ENCODE assay signal across 8 cellular contexts in genomic region chr3:66037330-66037985, GRCh38. TPM values are rescaled to one million over a fixed set of nuclear protein-coding genes. Genes with fewer than 3 reads are reported as not detected.
A peak's percentile ranks its signal among the peaks of the same experiment; 100 is the strongest.
DNase-seq lines count a peak whose midpoint lies in the region; ATAC-seq and TF ChIP-seq lines count a peak whose summit lies in the region.

No MANE protein-coding gene starts in this region.

- no peak overlapping the region for H3K27ac ChIP-seq in CD4-positive, alpha-beta T cell (ENCODE audit: low read depth, low read length)
- H3K27ac ChIP-seq in HUES64 (ENCODE audit: low read depth, low read length), result peak overlapping the region; percentile 22; the same call in 1 of the 2 replicates

- CTCF ChIA-PET in CD4-positive, alpha-beta T cell (lab: Charles Lee), result no interaction called here

- under 1% methylated on average over 31 of the region's 33 CpGs for WGBS in HUES64

- peaks cover 86% of the 10 kb centered on the region for H3K27me3 Mint-ChIP-seq in CD4-positive, alpha-beta T cell

- peak overlapping the region; percentile 15 for H3K4me3 Mint-ChIP-seq in CD4-positive, alpha-beta T cell

- no peaks in the 10 kb centered on the region for H3K4me1 Mint-ChIP-seq in CD4-positive, alpha-beta T cell (ENCODE audit: low read depth)

- peak overlapping the region; percentile 80 for H3K9ac ChIP-seq in HUES64 (ENCODE audit: low read depth, low read length)

- H3K36me3 ChIP-seq in HUES64 (ENCODE audit: insufficient read depth, low read length), result 0 out of 2 replicates have a peak, but pooled peaks cover 3% of the 10 kb centered on the region

- POLR2A ChIA-PET in CD4-positive, alpha-beta T cell (lab: Charles Lee), result no interaction called here

- in situ Hi-C loops in astrocyte of the cerebellum (cut with HindIII; ENCODE audit: low sequenced_read_pairs), result no loop called here

- no peaks in the 10 kb centered on the region for H3K9me3 ChIP-seq in CD4-positive, alpha-beta T cell (ENCODE audit: control insufficient read depth, low read length)
- H3K9me3 ChIP-seq in HUES64 (ENCODE audit: insufficient read depth, low read depth, low read length), result no peaks in the 10 kb centered on the region

- H3K4me3 ChIP-seq in HUES64 (ENCODE audit: low read length), result peak overlapping the region; percentile 87
- H3K4me3 ChIP-seq in astrocyte of the cerebellum (ENCODE audit: low read depth, low read length), result peak overlapping the region; percentile 63
- H3K4me3 ChIP-seq in iPS-11a (ENCODE audit: low read depth, low read length), result peak overlapping the region; percentile 92
- peak overlapping the region; percentile 89 for H3K4me3 ChIP-seq in skeletal muscle cell (ENCODE audit: low read depth, low read length)

- intact Hi-C loops in CD4-positive, alpha-beta T cell (cut with DNase I, micrococcal nuclease), result no loop called here

- no peak for TF ChIP-seq CTCF in CD4-positive, alpha-beta T cell (IDR thresholded peaks at IDR 0.05)
- TF ChIP-seq CTCF in astrocyte of the cerebellum (IDR thresholded peaks at IDR 0.05; ENCODE audit: low read depth, low read length, missing control alignments), result peak; percentile 37

- peaks cover 51% of the 10 kb centered on the region for H3K27me3 ChIP-seq in CD4-positive, alpha-beta T cell (ENCODE audit: control insufficient read depth, insufficient read depth, low read length)
- no peaks in the 10 kb centered on the region for H3K27me3 ChIP-seq in HUES64 (ENCODE audit: insufficient read depth, low read length)

- no peak overlapping the region for H3K27ac Mint-ChIP-seq in CD4-positive, alpha-beta T cell

- H3K36me3 Mint-ChIP-seq in CD4-positive, alpha-beta T cell (ENCODE audit: low read depth), result no peaks in the 10 kb centered on the region

- peaks cover 21% of the 10 kb centered on the region for H3K4me1 ChIP-seq in HUES64 (ENCODE audit: insufficient read depth, low read length)

- no peaks in the 10 kb centered on the region for H3K9me3 Mint-ChIP-seq in CD4-positive, alpha-beta T cell

- ATAC-seq in CD4-positive, alpha-beta T cell (ENCODE audit: poor library complexity), result no peak
- ATAC-seq in HG02642 (IDR thresholded peaks at IDR 0.05; ENCODE audit: poor library complexity, unreplicated experiment), result no peak
- ATAC-seq in GM18858 (IDR thresholded peaks at IDR 0.05; ENCODE audit: unreplicated experiment), result no peak

- no peak for DNase-seq in CD4-positive, alpha-beta T cell
- no peak for DNase-seq in astrocyte of the cerebellum (ENCODE audit: low read depth)
- DNase-seq in skeletal muscle cell (ENCODE audit: low read depth), result no peak
- DNase-seq in NCI-H774 (lab: John Stamatoyannopoulos, UW), result no peak

RNA-seq across cellular contexts. Expression of gene MAGI1, which starts 1.3 kb away (rescaled TPM):
- total RNA-seq in CD4-positive, alpha-beta T cell, result not detected
- polyA plus RNA-seq in HUES64 (2013, experiment 1 of 2), result 35.9 TPM
- 37.1 TPM for polyA plus RNA-seq in HUES64 (2013, experiment 2 of 2)
